In genomic region chr22:50015451-50016307, GRCh38 we compare ENCODE assay signal across 20 cellular contexts. TPM values are rescaled to one million over a fixed set of nuclear protein-coding genes. Genes with fewer than 3 reads are reported as not detected.
DNase-seq lines count a peak whose midpoint lies in the region; FAIRE-seq and TF ChIP-seq lines count a peak whose summit lies in the region.
"Had no signal": no experiment of that assay in that cellular context is flagged by ENCODE, and none has a peak within 500 bp of the region (broad histone marks: within the 10 kb centered on the region; RNA-seq: fewer than 3 reads in every experiment).

No MANE protein-coding gene starts in this region.

- H3K27ac ChIP-seq in endodermal cell (ENCODE audit: low read depth, low read length) (no peak overlapping the region), spleen (no peak overlapping the region), esophagus muscularis mucosa (replicated peaks in 1 of 4) (no peak overlapping the region)
- H3K27ac ChIP-seq: ascending aorta, right lobe of liver had no signal

- POLR2A ChIA-PET in Caco-2 (lab: Charles Lee): no interaction called here

- H3K4me1 ChIP-seq in Caco-2: peaks cover 18% of the 10 kb centered on the region
- H3K4me1 ChIP-seq in endodermal cell (ENCODE audit: control insufficient read depth, insufficient read depth, low read length): no peaks in the 10 kb centered on the region
- H3K4me1 ChIP-seq in spleen: peaks cover 0 to 74% (median 50%) of the 10 kb centered on the region in 6 donors
- H3K4me1 ChIP-seq in esophagus muscularis mucosa: peaks cover 7 to 24% (median 17%) of the 10 kb centered on the region in 4 donors
- H3K4me1 ChIP-seq: ascending aorta had no signal

- TF ChIP-seq CTCF in Caco-2 (IDR thresholded peaks at IDR 0.05; ENCODE audit: insufficient read depth in 1 of 2, low read depth in 1 of 2, low read length in 1 of 2, severe bottlenecking in 1 of 2, unreplicated experiment in 1 of 2) (no peak), endodermal cell (conservative IDR thresholded peaks at IDR 0.05) (no peak), spleen (IDR thresholded peaks at IDR 0.05 in 8 of 11, conservative IDR thresholded peaks at IDR 0.05 in 3 of 11) (no peak), D721Med (IDR thresholded peaks at IDR 0.05; ENCODE audit: insufficient read depth, missing control alignments) (no peak), esophagus muscularis mucosa (IDR thresholded peaks at IDR 0.05) (no peak)

- no peaks in the 10 kb centered on the region for H3K36me3 ChIP-seq in Caco-2 (ENCODE audit: control insufficient read depth, insufficient read depth, low read length)
- H3K36me3 ChIP-seq in endodermal cell (ENCODE audit: control insufficient read depth, insufficient read depth, low read length): no peaks in the 10 kb centered on the region
- H3K36me3 ChIP-seq in spleen: no peaks in the 10 kb centered on the region
- H3K36me3 ChIP-seq in esophagus muscularis mucosa: no peaks in the 10 kb centered on the region
- H3K36me3 ChIP-seq: ascending aorta, right lobe of liver had no signal

- FAIRE-seq in GM12892 (lab: Jason Lieb, UNC) (no peak), D721Med (lab: Jason Lieb, UNC) (no peak)
- FAIRE-seq: colon had no signal

- no peak for TF ChIP-seq EP300 in esophagus muscularis mucosa (IDR thresholded peaks at IDR 0.05)

- H3K27me3 Mint-ChIP-seq in Caco-2 (ENCODE audit: insufficient read depth, unreplicated experiment) (no peaks in the 10 kb centered on the region), endodermal cell (ENCODE audit: insufficient read depth) (peaks cover 37% of the 10 kb centered on the region)

- DNase-seq in Caco-2 (no peak), GM12892 (ENCODE audit: insufficient read length) (peak; percentile 29), endodermal cell (peak; percentile 46), spleen (peak; percentile 63), mucosa of gallbladder (ENCODE audit: low spot score) (no peak), D721Med (ENCODE audit: insufficient read length, low spot score) (no peak), esophagus muscularis mucosa (ENCODE audit: extremely low spot score) (no peak)
- DNase-seq: activated naive CD4-positive, alpha-beta T cell; Calu3; hypothalamus; midbrain; NCI-H1048; NCI-H2029 treated with DMSO at 0.1 percent for 48 hours; NCI-H524; right lobe of liver; SHP77 had no signal

- H3K9me3 ChIP-seq in Caco-2: no peaks in the 10 kb centered on the region
- H3K9me3 ChIP-seq in endodermal cell (ENCODE audit: control insufficient read depth, low read length): no peaks in the 10 kb centered on the region
- H3K9me3 ChIP-seq in spleen: no peaks in the 10 kb centered on the region
- H3K9me3 ChIP-seq in esophagus muscularis mucosa: peaks cover 0 to 6% (median 0%) of the 10 kb centered on the region in 4 donors
- H3K9me3 ChIP-seq: ascending aorta, right lobe of liver had no signal

- peak overlapping the region; percentile 36 for H3K4me3 Mint-ChIP-seq in Caco-2 (ENCODE audit: unreplicated experiment)
- H3K4me3 Mint-ChIP-seq in endodermal cell: no peak overlapping the region

- TF ChIP-seq POLR2A in GM12892 (IDR thresholded peaks at IDR 0.05; ENCODE audit: low read depth, low read length) (no peak), spleen (IDR thresholded peaks at IDR 0.05) (no peak), esophagus muscularis mucosa (IDR thresholded peaks at IDR 0.05; ENCODE audit: low read depth) (no peak)

- H3K4me1 Mint-ChIP-seq in Caco-2 (ENCODE audit: low read depth, unreplicated experiment) (no peaks in the 10 kb centered on the region), endodermal cell (no peaks in the 10 kb centered on the region)

- H3K9ac ChIP-seq in endodermal cell (ENCODE audit: extremely low read depth, low read length, poor library complexity, severe bottlenecking): no peak overlapping the region

- H3K9me3 Mint-ChIP-seq in Caco-2 (ENCODE audit: unreplicated experiment) (no peaks in the 10 kb centered on the region), endodermal cell (no peaks in the 10 kb centered on the region)

- 72 to 85% methylated on average over 4 to 23 of the region's 30 CpGs for WGBS in endodermal cell (ENCODE audit: insufficient coverage in 1 of 2, insufficient read length in 1 of 2), 2 experiments
- 55 to 64% (median 55%) methylated on average over 22 to 30 of the region's 30 CpGs for WGBS in spleen, 5 donors
- 91% methylated on average over 4 of the region's 30 CpGs for WGBS in esophagus muscularis mucosa

- H3K27ac Mint-ChIP-seq in Caco-2 (ENCODE audit: unreplicated experiment): no peak overlapping the region
- H3K27ac Mint-ChIP-seq in endodermal cell: no peak overlapping the region

- H3K27me3 ChIP-seq in Caco-2 (replicated peaks; ENCODE audit: control insufficient read depth, insufficient read depth, low read length) (no peaks in the 10 kb centered on the region; the same call in 1 of the 2 replicates), endodermal cell (ENCODE audit: control insufficient read depth, insufficient read depth, low read length, poor library complexity, severe bottlenecking) (peaks cover 68% of the 10 kb centered on the region), spleen (replicated peaks in 1 of 7) (peaks cover 2 to 74% (median 56%) of the 10 kb centered on the region in 7 donors), esophagus muscularis mucosa (peaks cover 0 to 86% (median 60%) of the 10 kb centered on the region in 4 donors)

- H3K4me3 ChIP-seq in Caco-2 (ENCODE audit: low read depth, low read length) (no peak overlapping the region), endodermal cell (ENCODE audit: low read length) (no peak overlapping the region), spleen (peak overlapping the region in 1 of 8 donors; percentile 60), esophagus muscularis mucosa (peak overlapping the region in 1 of 4 donors; percentile 18)
- H3K4me3 ChIP-seq: ascending aorta, right lobe of liver had no signal

- CTCF ChIA-PET in Caco-2 (lab: Charles Lee): interaction anchor here (0.6 to 0.7 kb wide), 2 partner anchors 80 to 237 kb away, joined by 3 to 5 read pairs; no protein-coding TSS in a partner anchor

- intact Hi-C loops in Caco-2 (cut with micrococcal nuclease; ENCODE audit: unreplicated experiment) (no loop called here), spleen (cut with DNase I; ENCODE audit: low total_unique reads) (no loop called here), esophagus muscularis mucosa (cut with DNase I) (no loop called here)

- H3K36me3 Mint-ChIP-seq in Caco-2 (ENCODE audit: insufficient read depth, unreplicated experiment) (no peaks in the 10 kb centered on the region), endodermal cell (ENCODE audit: low read depth) (no peaks in the 10 kb centered on the region)

- no TSS peak for BruUV-seq in Caco-2 (replicated peaks; lab: Mats Ljungman, UMichigan)

RNA-seq across cellular contexts. Expression of gene IL17REL, which starts 3.1 kb away (rescaled TPM):
- not detected in 2 replicates for total RNA-seq in Caco-2 (2022)
- 0.08 TPM for polyA plus RNA-seq in GM12892 (2012; ENCODE audit: missing spikeins)
- under 1 TPM in 1 of 2 donors, not detected in 1; 0.15 TPM for total RNA-seq in endodermal cell
- not detected for polyA plus RNA-seq in endodermal cell (2013, experiment 1 of 2)
- 0.12 TPM for polyA plus RNA-seq in endodermal cell (2013, experiment 2 of 2)
- total RNA-seq in spleen: 1 to 10 TPM in 2 of 7 donors, under 1 TPM in 5; 0.23 to 1.9 (median 0.94) TPM
- polyA plus RNA-seq in spleen: 1 to 10 TPM in 1 of 3 donors, under 1 TPM in 2; 0.21 to 1.2 (median 0.33) TPM
- 0.06 TPM for total RNA-seq in mucosa of gallbladder
- total RNA-seq in esophagus muscularis mucosa: not detected
- total RNA-seq: ascending aorta; Calu3; G401; right lobe of liver; T-helper 1 cell treated with Interleukin-12 subunit alpha and Interleukin-12 subunit beta and Interleukin-4 antibody, amounts not matched to agents 30 ng/mL and 1 ng/mL, for 36 hours had no signal

RNA-seq across cellular contexts. Expression of gene TTLL8, which starts 42.4 kb away (rescaled TPM):
- total RNA-seq in Caco-2 (2022) (not detected in 2 replicates), endodermal cell (under 1 TPM in 1 of 2 donors, not detected in 1; 0.20 TPM), spleen (not detected), mucosa of gallbladder (not detected), esophagus muscularis mucosa (not detected)
- not detected for polyA plus RNA-seq in GM12892 (2012; ENCODE audit: missing spikeins)
- polyA plus RNA-seq in endodermal cell (2013, experiment 1 of 2): 0.11 TPM
- not detected for polyA plus RNA-seq in endodermal cell (2013, experiment 2 of 2)
- polyA plus RNA-seq in spleen: not detected
- total RNA-seq: ascending aorta; Calu3; G401; right lobe of liver; T-helper 1 cell treated with Interleukin-12 subunit alpha and Interleukin-12 subunit beta and Interleukin-4 antibody, amounts not matched to agents 30 ng/mL and 1 ng/mL, for 36 hours had no signal

RNA-seq across cellular contexts. Expression of gene PIM3, which starts 55.1 kb away (rescaled TPM):
- 39.6 and 41.1 TPM in 2 replicates for total RNA-seq in Caco-2 (2022)
- polyA plus RNA-seq in GM12892 (2012; ENCODE audit: missing spikeins): 17.4 TPM
- total RNA-seq in endodermal cell: 10 to 100 TPM; 31.5 to 36.6 TPM
- polyA plus RNA-seq in endodermal cell (2013, experiment 1 of 2): 21.6 TPM
- 19.6 TPM for polyA plus RNA-seq in endodermal cell (2013, experiment 2 of 2)
- total RNA-seq in spleen: 100 to 1,000 TPM in 5 of 7 donors, 10 to 100 TPM in 2; 72.1 to 134 (median 109) TPM
- polyA plus RNA-seq in spleen: 10 to 100 TPM; 49.5 to 84.4 (median 52.0) TPM
- total RNA-seq in mucosa of gallbladder: 63.2 TPM
- 100 to 1,000 TPM in 1 of 4 donors, 10 to 100 TPM in 3; 36.1 to 106 (median 56.5) TPM for total RNA-seq in esophagus muscularis mucosa

Comparison
In these comparisons a context has a peak if more than half of its experiments do, and no peak if none do; other contexts are left out.
1. DNase-seq: peak in GM12892 (single experiment), endodermal cell (single experiment) and spleen (single experiment); none in Caco-2 (0 of 2), mucosa of gallbladder (single experiment), D721Med (single experiment) and esophagus muscularis mucosa (single experiment).